8 cellular contexts compared by ENCODE assay signal in the genomic region with DNA sequence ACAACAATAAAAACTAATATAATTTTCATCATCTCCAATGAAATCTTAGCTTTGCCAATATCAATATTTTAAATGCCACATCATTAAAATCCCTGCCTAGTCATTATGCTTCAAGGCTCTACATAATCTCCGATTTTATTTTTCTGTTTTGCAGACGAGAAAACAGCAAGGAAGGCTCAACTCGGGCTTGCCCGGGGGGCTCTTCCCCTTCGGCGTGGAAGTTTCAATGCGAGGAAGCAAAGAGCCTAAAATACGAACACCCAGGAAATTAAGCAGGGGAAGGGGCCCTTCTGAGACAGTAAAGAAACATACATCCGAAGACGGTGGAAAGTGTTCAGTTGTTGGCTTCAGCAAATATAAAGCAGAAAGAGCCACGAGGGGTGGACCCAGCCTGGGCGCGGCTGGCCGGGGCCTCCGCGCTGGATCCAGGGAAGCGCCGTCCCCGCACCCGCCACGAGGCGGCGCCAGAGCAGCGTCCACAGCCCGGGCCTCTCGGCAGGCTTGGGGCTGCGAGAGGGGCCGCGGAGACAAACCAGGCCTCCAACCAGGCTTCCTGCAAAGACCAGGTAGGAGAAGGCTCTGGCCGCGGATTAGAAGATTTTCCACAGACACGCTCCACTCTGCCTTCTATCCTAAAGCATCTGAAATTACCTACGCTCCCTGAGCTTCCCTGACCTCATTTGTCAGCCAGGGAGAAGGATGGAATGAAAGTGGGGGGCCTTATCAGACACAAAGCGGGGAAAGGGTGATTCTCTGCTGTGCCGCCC.
DNase-seq lines count a peak whose midpoint lies in the region; FAIRE-seq and TF ChIP-seq lines count a peak whose summit lies in the region.

No MANE protein-coding gene starts in this region.

- H3K36me3 ChIP-seq in Loucy (ENCODE audit: insufficient read depth, low read length) (no peaks in the 10 kb centered on the region), WERI-Rb-1 (no peaks in the 10 kb centered on the region), bronchial epithelial cell (ENCODE audit: control insufficient read depth, insufficient read depth, low read length) (no peaks in the 10 kb centered on the region), kidney epithelial cell (ENCODE audit: control insufficient read depth, insufficient read depth, low read length) (no peaks in the 10 kb centered on the region)

- no peaks in the 10 kb centered on the region for H3K9me2 ChIP-seq in Loucy (replicated peaks; ENCODE audit: low read depth, low read length)

- FAIRE-seq in GM18507 (lab: Jason Lieb, UNC) = peak; percentile 31
- no peak for FAIRE-seq in bronchial epithelial cell (lab: Jason Lieb, UNC)

- no peaks in the 10 kb centered on the region for H3K9me3 ChIP-seq in Loucy (ENCODE audit: insufficient read depth, low read depth, low read length)
- no peaks in the 10 kb centered on the region for H3K9me3 ChIP-seq in WERI-Rb-1 (ENCODE audit: severe bottlenecking)

- H3K27me3 ChIP-seq in Loucy (ENCODE audit: insufficient read depth, low read length, poor library complexity, severe bottlenecking) (no peaks in the 10 kb centered on the region), WERI-Rb-1 (ENCODE audit: insufficient read depth, low read depth, severe bottlenecking) (no peaks in the 10 kb centered on the region), bronchial epithelial cell (ENCODE audit: control insufficient read depth, insufficient read depth, low read length) (no peaks in the 10 kb centered on the region), kidney epithelial cell (ENCODE audit: control insufficient read depth, insufficient read depth, low read length) (peaks cover 10% of the 10 kb centered on the region)

- no peaks in the 10 kb centered on the region for H3F3A ChIP-seq in Loucy (ENCODE audit: low read depth)

- H3K4me3 ChIP-seq in AG04449 (ENCODE audit: low read depth, low read length) (peak overlapping the region; percentile 33), Loucy (ENCODE audit: low read length, poor library complexity, severe bottlenecking) (no peak overlapping the region), WERI-Rb-1 (ENCODE audit: low read depth, low read length) (no peak overlapping the region), bronchial epithelial cell (ENCODE audit: low read depth, low read length) (no peak overlapping the region), kidney epithelial cell (ENCODE audit: low read depth, low read length) (no peak overlapping the region)

- no peaks in the 10 kb centered on the region for H4K20me1 ChIP-seq in Loucy (ENCODE audit: insufficient read depth, low read length, poor library complexity, severe bottlenecking)

- DNase-seq in AG04449 (ENCODE audit: low read depth, low spot score) (no peak), GM18507 (ENCODE audit: extremely low spot score, insufficient read length, low read depth) (peak; percentile 42), WERI-Rb-1 (peak; percentile 74), bronchial epithelial cell (ENCODE audit: low read depth) (peak; percentile 4), kidney epithelial cell (ENCODE audit: low read depth) (no peak), SKM-1 treated with dmso at 0.1 percent for 144 hours (lab: John Stamatoyannopoulos, UW; ENCODE audit: unreplicated experiment) (no peak)
- peak; percentile 62 to 71 for DNase-seq in stimulated activated CD4-positive, alpha-beta T cell treated with anti-CD3 and anti-CD28 coated beads, Interleukin-2, amount 100 ng/mL, for 24 hours

- peaks cover 2% of the 10 kb centered on the region for H3K4me1 ChIP-seq in Loucy (ENCODE audit: insufficient read depth, low read length, poor library complexity, severe bottlenecking)

- no peak overlapping the region for H3K9ac ChIP-seq in Loucy (ENCODE audit: low read depth, low read length, poor library complexity, severe bottlenecking)

- H3K4me2 ChIP-seq in Loucy (ENCODE audit: low read depth, low read length, poor library complexity, severe bottlenecking) = no peak overlapping the region

- POLR2A ChIA-PET in AG04449 (lab: Yijun Ruan, JAX) = no interaction called here

- peak overlapping the region; percentile 80 for H2AFZ ChIP-seq in Loucy (ENCODE audit: low read length)

- TF ChIP-seq CTCF in AG04449 (IDR thresholded peaks at IDR 0.05; ENCODE audit: insufficient read depth, low read length, missing control alignments) (peak; percentile 97), Loucy (conservative IDR thresholded peaks at IDR 0.05; ENCODE audit: low read length) (peak; percentile 91), WERI-Rb-1 (IDR thresholded peaks at IDR 0.05; ENCODE audit: low read depth, low read length) (peak; percentile 95), bronchial epithelial cell (IDR thresholded peaks at IDR 0.05; ENCODE audit: insufficient read depth, low read length, severe bottlenecking) (peak; percentile 99), kidney epithelial cell (IDR thresholded peaks at IDR 0.05; ENCODE audit: insufficient read depth, low read length, poor library complexity, severe bottlenecking) (peak; percentile 82)

- no peak overlapping the region for H3K27ac ChIP-seq in WERI-Rb-1

- no peaks in the 10 kb centered on the region for H3K79me2 ChIP-seq in Loucy (ENCODE audit: insufficient read depth, low read length)

- CTCF ChIA-PET in AG04449 (lab: Yijun Ruan, JAX) = interaction anchor here (0.7 to 4.7 kb wide), 37 partner anchors 9 to 1305 kb away, joined by 3 to 58 read pairs (median 4); no protein-coding TSS in a partner anchor

Comparison
In these comparisons a context has a peak if more than half of its experiments do, and no peak if none do; other contexts are left out.
1. DNase-seq: peak in GM18507 (single experiment), WERI-Rb-1 (single experiment), bronchial epithelial cell (single experiment) and stimulated activated CD4-positive, alpha-beta T cell treated with anti-CD3 and anti-CD28 coated beads, Interleukin-2, amount 100 ng/mL, for 24 hours (2 of 2); none in AG04449 (single experiment), kidney epithelial cell (single experiment) and SKM-1 treated with dmso at 0.1 percent for 144 hours (single experiment).
2. Peak in every context shown above with its lines, with median percentiles within 50 percentile points of each other: CTCF ChIP-seq.